ENCODE assay signal across 8 cellular contexts in genomic region chr6:28081486-28081751, GRCh38. TPM values are rescaled to one million over a fixed set of nuclear protein-coding genes. Genes with fewer than 3 reads are reported as not detected.
DNase-seq lines count a peak whose midpoint lies in the region; ATAC-seq and TF ChIP-seq lines count a peak whose summit lies in the region.

No MANE protein-coding gene starts in this region.

- peaks cover 0 to 2% (median 0%) of the 10 kb centered on the region in 3 donors for H3K27me3 Mint-ChIP-seq in CD14-positive monocyte (ENCODE audit: low read depth in 3 of 3)
- H3K27me3 Mint-ChIP-seq in WTC11 (ENCODE audit: low read depth), result no peaks in the 10 kb centered on the region

- peak overlapping the region; percentile 96 to 97 for H3K4me3 Mint-ChIP-seq in CD14-positive monocyte
- H3K4me3 Mint-ChIP-seq in WTC11, result peak overlapping the region; percentile 98

- H3K27ac Mint-ChIP-seq in CD14-positive monocyte, result peak overlapping the region; percentile 93 to 100 (median 99)
- peak overlapping the region; percentile 98 for H3K27ac Mint-ChIP-seq in WTC11

- peaks cover 0 to 6% (median 2%) of the 10 kb centered on the region in 7 donors for H3K9me3 Mint-ChIP-seq in CD14-positive monocyte
- peaks cover 14% of the 10 kb centered on the region for H3K9me3 Mint-ChIP-seq in WTC11

- peak; percentile 57 for ATAC-seq in GM19351 (IDR thresholded peaks at IDR 0.05; ENCODE audit: unreplicated experiment)
- ATAC-seq in HG03457 (IDR thresholded peaks at IDR 0.05; ENCODE audit: unreplicated experiment), result peak; percentile 45
- peak; percentile 3; the same call in 1 of the 2 replicates for ATAC-seq in WTC11
- peak; percentile 45 for ATAC-seq in sciatic nerve
- ATAC-seq in GM19328 (IDR thresholded peaks at IDR 0.05; ENCODE audit: unreplicated experiment), result no peak

- H3K4me1 Mint-ChIP-seq in CD14-positive monocyte (peaks cover 13% of the 10 kb centered on the region), WTC11 (peaks cover 8% of the 10 kb centered on the region)

- DNase-seq in CD14-positive monocyte (ENCODE audit: low spot score) (no peak), WTC11 (ENCODE audit: low spot score) (no peak), germinal center (ENCODE audit: low spot score) (peak; percentile 46), sciatic nerve (ENCODE audit: low spot score) (no peak), NCI-H187 treated with DMSO at 0.1 percent for 48 hours (lab: John Stamatoyannopoulos, UW) (no peak)

- POLR2A ChIA-PET in WTC11 (lab: Charles Lee), result no interaction called here

- intact Hi-C loops in CD14-positive monocyte (cut with micrococcal nuclease), result loop anchor here (2.0 to 10.0 kb wide), 5 partner anchors 55 to 1547 kb away; partner anchors contain the start of genes HMGN4 (in 1 of the 2), ZKSCAN4 (in 1 of the 2) and ZSCAN31 (in 1 of the 2)
- intact Hi-C loops in sciatic nerve (cut with DNase I), result no loop called here

- H3K36me3 Mint-ChIP-seq in CD14-positive monocyte (no peaks in the 10 kb centered on the region), WTC11 (peaks cover 39% of the 10 kb centered on the region)

- CTCF ChIA-PET in WTC11 (lab: Charles Lee), result no interaction called here

- TF ChIP-seq CTCF in CD14-positive monocyte (IDR thresholded peaks at IDR 0.05) (no peak), WTC11 (IDR thresholded peaks at IDR 0.05) (no peak)

TF ChIP-seq in WTC11, 78 proteins besides CTCF, POLR2A, EP300 and RAD21:
- TF ChIP-seq HMGA2 (CRISPR knock-in tag; IDR thresholded peaks at IDR 0.05) (no peak), MYBL2 (CRISPR knock-in tag; IDR thresholded peaks at IDR 0.05) (no peak)

RNA-seq across cellular contexts. Expression of gene ZNF165, which starts 1.1 kb away (rescaled TPM):
- under 1 TPM in 1 of 2 donors, not detected in 1; 0.08 TPM for polyA plus RNA-seq in CD14-positive monocyte
- total RNA-seq in WTC11 (2021) (8.0 to 9.4 TPM (median 9.2 TPM) in 3 replicates), sciatic nerve (1.2 TPM)

RNA-seq across cellular contexts. Expression of gene ZSCAN16, which starts 43.0 kb away (rescaled TPM):
- 1 to 10 TPM; 3.5 to 5.9 TPM for polyA plus RNA-seq in CD14-positive monocyte
- total RNA-seq in WTC11 (2021), result 5.7 to 7.3 TPM (median 7.1 TPM) in 3 replicates
- 4.1 TPM for total RNA-seq in sciatic nerve
